22 cellular contexts compared by ENCODE assay signal in the genomic region with DNA sequence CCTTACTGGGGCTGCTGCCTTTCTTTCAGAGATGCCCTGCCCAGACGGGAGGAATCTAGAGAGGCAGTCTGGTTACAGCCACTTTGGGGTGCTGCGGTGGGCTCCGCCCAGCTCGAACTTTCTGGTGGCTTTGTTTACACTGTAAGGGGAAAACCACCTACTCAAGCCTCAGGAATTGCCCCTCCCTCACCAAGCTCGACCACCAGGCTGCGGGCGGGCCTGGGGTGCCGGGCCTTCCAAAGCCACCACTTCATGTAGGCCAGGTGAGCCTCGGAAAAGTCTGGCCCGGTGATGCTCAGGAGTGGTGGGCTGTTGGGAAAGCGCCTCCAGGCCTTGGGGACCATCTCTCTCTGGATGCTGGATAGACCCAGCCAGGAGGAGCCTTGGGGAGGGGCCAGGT.
DNase-seq lines count a peak whose midpoint lies in the region; ATAC-seq and TF ChIP-seq lines count a peak whose summit lies in the region.
"Had no signal": no experiment of that assay in that cellular context is flagged by ENCODE, and none has a peak within 500 bp of the region (broad histone marks: within the 10 kb centered on the region; RNA-seq: fewer than 3 reads in every experiment).

No MANE protein-coding gene starts in this region.

- H3K9me3 ChIP-seq in esophagus muscularis mucosa, result no peaks in the 10 kb centered on the region
- H3K9me3 ChIP-seq in effector memory CD4-positive, alpha-beta T cell (ENCODE audit: control insufficient read depth, low read length), result no peaks in the 10 kb centered on the region
- H3K9me3 ChIP-seq: BE2C, BLaER1 had no signal

- H3K27ac ChIP-seq in esophagus muscularis mucosa (replicated peaks in 1 of 4), result no peak overlapping the region
- no peak overlapping the region for H3K27ac ChIP-seq in effector memory CD4-positive, alpha-beta T cell (ENCODE audit: insufficient read depth, low read length, poor library complexity, severe bottlenecking)
- H3K27ac ChIP-seq: BLaER1 had no signal

- no peak for TF ChIP-seq CTCF in esophagus muscularis mucosa (IDR thresholded peaks at IDR 0.05)

- H3K4me3 ChIP-seq in esophagus muscularis mucosa, result no peak overlapping the region
- no peak overlapping the region for H3K4me3 ChIP-seq in effector memory CD4-positive, alpha-beta T cell (ENCODE audit: insufficient read depth, low read depth, low read length, poor library complexity, severe bottlenecking)
- H3K4me3 ChIP-seq: BLaER1, GM12878 had no signal

- H3K27me3 ChIP-seq in esophagus muscularis mucosa, result no peaks in the 10 kb centered on the region
- H3K27me3 ChIP-seq in effector memory CD4-positive, alpha-beta T cell (replicated peaks; ENCODE audit: control insufficient read depth, insufficient read depth, low read length, poor library complexity, severe bottlenecking), result no peaks in the 10 kb centered on the region
- H3K27me3 ChIP-seq: BLaER1 had no signal

- TF ChIP-seq POLR2A in esophagus muscularis mucosa (IDR thresholded peaks at IDR 0.05; ENCODE audit: low read depth), result no peak

- H3K4me1 ChIP-seq in esophagus muscularis mucosa, result no peaks in the 10 kb centered on the region
- H3K4me1 ChIP-seq in effector memory CD4-positive, alpha-beta T cell (ENCODE audit: control insufficient read depth, insufficient read depth, low read length, poor library complexity, severe bottlenecking), result no peaks in the 10 kb centered on the region
- H3K4me1 ChIP-seq: BE2C, BLaER1 had no signal

- no peak for TF ChIP-seq EP300 in esophagus muscularis mucosa (IDR thresholded peaks at IDR 0.05)

- intact Hi-C loops in esophagus muscularis mucosa (cut with DNase I) (no loop called here), posterior vena cava (cut with DNase I) (no loop called here)

- DNase-seq in esophagus muscularis mucosa (ENCODE audit: extremely low spot score), result peak; percentile 14
- peak; percentile 59 for DNase-seq in posterior vena cava (ENCODE audit: low spot score)
- no peak for DNase-seq in effector memory CD4-positive, alpha-beta T cell
- no peak for DNase-seq in NCI-H187 (lab: John Stamatoyannopoulos, UW)
- DNase-seq: 8988T; ACHN; BE2C; C1 segment of cervical spinal cord; CD4-positive, alpha-beta memory T cell; CD4-positive, CD25-positive, alpha-beta regulatory T cell; CD8-positive, alpha-beta memory T cell; COR-L47; DMS 273 treated with DMSO at 0.1 percent for 48 hours; DMS153; DMS53; DMS79; DND-41; EL; GDM1 had no signal

- H3K36me3 ChIP-seq in esophagus muscularis mucosa, result no peaks in the 10 kb centered on the region
- H3K36me3 ChIP-seq in effector memory CD4-positive, alpha-beta T cell (ENCODE audit: control insufficient read depth, insufficient read depth, low read length), result no peaks in the 10 kb centered on the region
- H3K36me3 ChIP-seq: BE2C, BLaER1 had no signal

- ATAC-seq in GM19397 (IDR thresholded peaks at IDR 0.05; ENCODE audit: unreplicated experiment), result no peak
- ATAC-seq: GM12878 had no signal

- WGBS in esophagus muscularis mucosa, result 95% methylated on average over 11 of the region's 11 CpGs

Comparison
In these comparisons a context has a peak if more than half of its experiments do, and no peak if none do; other contexts are left out.
1. DNase-seq: peak in esophagus muscularis mucosa (single experiment) and posterior vena cava (single experiment); none in effector memory CD4-positive, alpha-beta T cell (0 of 3) and NCI-H187 (0 of 2).